1 cellular context compared by ENCODE assay signal in the genomic region with DNA sequence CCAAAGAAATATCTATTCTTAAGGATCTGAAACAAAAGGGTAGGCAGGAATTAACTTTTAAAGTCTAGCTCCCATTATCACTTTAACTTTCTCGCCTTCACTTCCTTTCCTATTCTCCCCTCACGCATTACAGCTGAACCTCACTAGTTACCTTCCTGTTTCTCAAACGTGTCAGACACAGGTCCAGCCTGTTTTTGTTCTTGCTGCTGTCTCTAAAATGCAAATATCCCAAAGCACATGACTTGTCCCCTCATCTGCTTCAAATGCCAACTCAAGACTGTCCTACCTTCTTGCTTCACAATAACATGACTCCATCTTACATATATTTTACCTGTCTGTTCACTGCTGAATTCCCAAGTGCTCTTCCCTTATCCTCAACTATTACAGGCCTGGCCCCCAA.
TF ChIP-seq lines count a peak whose summit lies in the region.

No MANE protein-coding gene starts in this region.

TF ChIP-seq in GM12878, 131 proteins besides CTCF, POLR2A, EP300 and RAD21:
- TF ChIP-seq EZH2 (IDR thresholded peaks at IDR 0.05; ENCODE audit: borderline replicate concordance, control insufficient read depth, low read depth, low read length): no peak
- TF ChIP-seq, protein P1, sequence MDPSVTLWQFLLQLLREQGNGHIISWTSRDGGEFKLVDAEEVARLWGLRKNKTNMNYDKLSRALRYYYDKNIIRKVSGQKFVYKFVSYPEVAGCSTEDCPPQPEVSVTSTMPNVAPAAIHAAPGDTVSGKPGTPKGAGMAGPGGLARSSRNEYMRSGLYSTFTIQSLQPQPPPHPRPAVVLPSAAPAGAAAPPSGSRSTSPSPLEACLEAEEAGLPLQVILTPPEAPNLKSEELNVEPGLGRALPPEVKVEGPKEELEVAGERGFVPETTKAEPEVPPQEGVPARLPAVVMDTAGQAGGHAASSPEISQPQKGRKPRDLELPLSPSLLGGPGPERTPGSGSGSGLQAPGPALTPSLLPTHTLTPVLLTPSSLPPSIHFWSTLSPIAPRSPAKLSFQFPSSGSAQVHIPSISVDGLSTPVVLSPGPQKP (IDR thresholded peaks at IDR 0.05; ENCODE audit: low read depth, low read length): no peak
- TF ChIP-seq, protein P2, sequence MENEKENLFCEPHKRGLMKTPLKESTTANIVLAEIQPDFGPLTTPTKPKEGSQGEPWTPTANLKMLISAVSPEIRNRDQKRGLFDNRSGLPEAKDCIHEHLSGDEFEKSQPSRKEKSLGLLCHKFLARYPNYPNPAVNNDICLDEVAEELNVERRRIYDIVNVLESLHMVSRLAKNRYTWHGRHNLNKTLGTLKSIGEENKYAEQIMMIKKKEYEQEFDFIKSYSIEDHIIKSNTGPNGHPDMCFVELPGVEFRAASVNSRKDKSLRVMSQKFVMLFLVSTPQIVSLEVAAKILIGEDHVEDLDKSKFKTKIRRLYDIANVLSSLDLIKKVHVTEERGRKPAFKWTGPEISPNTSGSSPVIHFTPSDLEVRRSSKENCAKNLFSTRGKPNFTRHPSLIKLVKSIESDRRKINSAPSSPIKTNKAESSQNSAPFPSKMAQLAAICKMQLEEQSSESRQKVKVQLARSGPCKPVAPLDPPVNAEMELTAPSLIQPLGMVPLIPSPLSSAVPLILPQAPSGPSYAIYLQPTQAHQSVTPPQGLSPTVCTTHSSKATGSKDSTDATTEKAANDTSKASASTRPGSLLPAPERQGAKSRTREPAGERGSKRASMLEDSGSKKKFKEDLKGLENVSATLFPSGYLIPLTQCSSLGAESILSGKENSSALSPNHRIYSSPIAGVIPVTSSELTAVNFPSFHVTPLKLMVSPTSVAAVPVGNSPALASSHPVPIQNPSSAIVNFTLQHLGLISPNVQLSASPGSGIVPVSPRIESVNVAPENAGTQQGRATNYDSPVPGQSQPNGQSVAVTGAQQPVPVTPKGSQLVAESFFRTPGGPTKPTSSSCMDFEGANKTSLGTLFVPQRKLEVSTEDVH (IDR thresholded peaks at IDR 0.05; ENCODE audit: low read depth, partially characterized antibody): no peak
